In the genomic region with DNA sequence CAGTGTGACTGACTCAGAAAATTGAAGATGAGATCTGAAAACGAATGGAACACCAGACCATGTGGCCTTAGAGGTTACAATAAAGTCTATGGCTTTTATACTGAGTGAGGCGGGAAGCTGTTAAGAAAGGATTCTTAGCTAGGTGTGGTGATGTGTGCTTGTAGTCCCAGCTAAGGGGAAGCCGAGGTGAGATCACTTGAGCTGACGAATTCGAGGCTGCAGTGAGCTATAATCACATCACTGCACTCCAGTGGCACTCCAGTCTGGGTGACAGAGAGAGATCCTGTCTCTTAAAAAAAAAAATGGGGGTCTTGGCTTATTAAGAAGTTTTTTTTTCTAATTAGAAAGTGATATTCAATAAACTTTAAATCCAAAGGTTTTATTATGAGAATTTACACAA, we compare ENCODE assay signal across 1 cellular context.
TF ChIP-seq lines count a peak whose summit lies in the region.

No MANE protein-coding gene starts in this region.

TF ChIP-seq in WTC11, 78 proteins besides CTCF, POLR2A, EP300 and RAD21 (continued from another document):
- TF ChIP-seq, protein P1, sequence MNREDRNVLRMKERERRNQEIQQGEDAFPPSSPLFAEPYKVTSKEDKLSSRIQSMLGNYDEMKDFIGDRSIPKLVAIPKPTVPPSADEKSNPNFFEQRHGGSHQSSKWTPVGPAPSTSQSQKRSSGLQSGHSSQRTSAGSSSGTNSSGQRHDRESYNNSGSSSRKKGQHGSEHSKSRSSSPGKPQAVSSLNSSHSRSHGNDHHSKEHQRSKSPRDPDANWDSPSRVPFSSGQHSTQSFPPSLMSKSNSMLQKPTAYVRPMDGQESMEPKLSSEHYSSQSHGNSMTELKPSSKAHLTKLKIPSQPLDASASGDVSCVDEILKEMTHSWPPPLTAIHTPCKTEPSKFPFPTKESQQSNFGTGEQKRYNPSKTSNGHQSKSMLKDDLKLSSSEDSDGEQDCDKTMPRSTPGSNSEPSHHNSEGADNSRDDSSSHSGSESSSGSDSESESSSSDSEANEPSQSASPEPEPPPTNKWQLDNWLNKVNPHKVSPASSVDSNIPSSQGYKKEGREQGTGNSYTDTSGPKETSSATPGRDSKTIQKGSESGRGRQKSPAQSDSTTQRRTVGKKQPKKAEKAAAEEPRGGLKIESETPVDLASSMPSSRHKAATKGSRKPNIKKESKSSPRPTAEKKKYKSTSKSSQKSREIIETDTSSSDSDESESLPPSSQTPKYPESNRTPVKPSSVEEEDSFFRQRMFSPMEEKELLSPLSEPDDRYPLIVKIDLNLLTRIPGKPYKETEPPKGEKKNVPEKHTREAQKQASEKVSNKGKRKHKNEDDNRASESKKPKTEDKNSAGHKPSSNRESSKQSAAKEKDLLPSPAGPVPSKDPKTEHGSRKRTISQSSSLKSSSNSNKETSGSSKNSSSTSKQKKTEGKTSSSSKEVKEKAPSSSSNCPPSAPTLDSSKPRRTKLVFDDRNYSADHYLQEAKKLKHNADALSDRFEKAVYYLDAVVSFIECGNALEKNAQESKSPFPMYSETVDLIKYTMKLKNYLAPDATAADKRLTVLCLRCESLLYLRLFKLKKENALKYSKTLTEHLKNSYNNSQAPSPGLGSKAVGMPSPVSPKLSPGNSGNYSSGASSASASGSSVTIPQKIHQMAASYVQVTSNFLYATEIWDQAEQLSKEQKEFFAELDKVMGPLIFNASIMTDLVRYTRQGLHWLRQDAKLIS (CRISPR knock-in tag; IDR thresholded peaks at IDR 0.05; ENCODE audit: borderline replicate concordance), result no peak
- TF ChIP-seq, protein P2, sequence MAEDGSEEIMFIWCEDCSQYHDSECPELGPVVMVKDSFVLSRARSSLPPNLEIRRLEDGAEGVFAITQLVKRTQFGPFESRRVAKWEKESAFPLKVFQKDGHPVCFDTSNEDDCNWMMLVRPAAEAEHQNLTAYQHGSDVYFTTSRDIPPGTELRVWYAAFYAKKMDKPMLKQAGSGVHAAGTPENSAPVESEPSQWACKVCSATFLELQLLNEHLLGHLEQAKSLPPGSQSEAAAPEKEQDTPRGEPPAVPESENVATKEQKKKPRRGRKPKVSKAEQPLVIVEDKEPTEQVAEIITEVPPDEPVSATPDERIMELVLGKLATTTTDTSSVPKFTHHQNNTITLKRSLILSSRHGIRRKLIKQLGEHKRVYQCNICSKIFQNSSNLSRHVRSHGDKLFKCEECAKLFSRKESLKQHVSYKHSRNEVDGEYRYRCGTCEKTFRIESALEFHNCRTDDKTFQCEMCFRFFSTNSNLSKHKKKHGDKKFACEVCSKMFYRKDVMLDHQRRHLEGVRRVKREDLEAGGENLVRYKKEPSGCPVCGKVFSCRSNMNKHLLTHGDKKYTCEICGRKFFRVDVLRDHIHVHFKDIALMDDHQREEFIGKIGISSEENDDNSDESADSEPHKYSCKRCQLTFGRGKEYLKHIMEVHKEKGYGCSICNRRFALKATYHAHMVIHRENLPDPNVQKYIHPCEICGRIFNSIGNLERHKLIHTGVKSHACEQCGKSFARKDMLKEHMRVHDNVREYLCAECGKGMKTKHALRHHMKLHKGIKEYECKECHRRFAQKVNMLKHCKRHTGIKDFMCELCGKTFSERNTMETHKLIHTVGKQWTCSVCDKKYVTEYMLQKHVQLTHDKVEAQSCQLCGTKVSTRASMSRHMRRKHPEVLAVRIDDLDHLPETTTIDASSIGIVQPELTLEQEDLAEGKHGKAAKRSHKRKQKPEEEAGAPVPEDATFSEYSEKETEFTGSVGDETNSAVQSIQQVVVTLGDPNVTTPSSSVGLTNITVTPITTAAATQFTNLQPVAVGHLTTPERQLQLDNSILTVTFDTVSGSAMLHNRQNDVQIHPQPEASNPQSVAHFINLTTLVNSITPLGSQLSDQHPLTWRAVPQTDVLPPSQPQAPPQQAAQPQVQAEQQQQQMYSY (CRISPR knock-in tag; IDR thresholded peaks at IDR 0.05), result no peak
- TF ChIP-seq RELA (CRISPR knock-in tag; IDR thresholded peaks at IDR 0.05; ENCODE audit: borderline replicate concordance) (no peak), RORB (CRISPR knock-in tag; IDR thresholded peaks at IDR 0.05) (no peak), CBFB (CRISPR knock-in tag; IDR thresholded peaks at IDR 0.05; ENCODE audit: low read depth) (no peak), ZNF396 (CRISPR knock-in tag; IDR thresholded peaks at IDR 0.05; ENCODE audit: borderline replicate concordance) (no peak), KAT7 (CRISPR knock-in tag; IDR thresholded peaks at IDR 0.05; ENCODE audit: borderline replicate concordance) (no peak), SOX15 (CRISPR knock-in tag; IDR thresholded peaks at IDR 0.05) (no peak), ZNF121 (CRISPR knock-in tag; IDR thresholded peaks at IDR 0.05) (no peak), ZNF423 (CRISPR knock-in tag; IDR thresholded peaks at IDR 0.05) (no peak)
- TF ChIP-seq, protein P3, sequence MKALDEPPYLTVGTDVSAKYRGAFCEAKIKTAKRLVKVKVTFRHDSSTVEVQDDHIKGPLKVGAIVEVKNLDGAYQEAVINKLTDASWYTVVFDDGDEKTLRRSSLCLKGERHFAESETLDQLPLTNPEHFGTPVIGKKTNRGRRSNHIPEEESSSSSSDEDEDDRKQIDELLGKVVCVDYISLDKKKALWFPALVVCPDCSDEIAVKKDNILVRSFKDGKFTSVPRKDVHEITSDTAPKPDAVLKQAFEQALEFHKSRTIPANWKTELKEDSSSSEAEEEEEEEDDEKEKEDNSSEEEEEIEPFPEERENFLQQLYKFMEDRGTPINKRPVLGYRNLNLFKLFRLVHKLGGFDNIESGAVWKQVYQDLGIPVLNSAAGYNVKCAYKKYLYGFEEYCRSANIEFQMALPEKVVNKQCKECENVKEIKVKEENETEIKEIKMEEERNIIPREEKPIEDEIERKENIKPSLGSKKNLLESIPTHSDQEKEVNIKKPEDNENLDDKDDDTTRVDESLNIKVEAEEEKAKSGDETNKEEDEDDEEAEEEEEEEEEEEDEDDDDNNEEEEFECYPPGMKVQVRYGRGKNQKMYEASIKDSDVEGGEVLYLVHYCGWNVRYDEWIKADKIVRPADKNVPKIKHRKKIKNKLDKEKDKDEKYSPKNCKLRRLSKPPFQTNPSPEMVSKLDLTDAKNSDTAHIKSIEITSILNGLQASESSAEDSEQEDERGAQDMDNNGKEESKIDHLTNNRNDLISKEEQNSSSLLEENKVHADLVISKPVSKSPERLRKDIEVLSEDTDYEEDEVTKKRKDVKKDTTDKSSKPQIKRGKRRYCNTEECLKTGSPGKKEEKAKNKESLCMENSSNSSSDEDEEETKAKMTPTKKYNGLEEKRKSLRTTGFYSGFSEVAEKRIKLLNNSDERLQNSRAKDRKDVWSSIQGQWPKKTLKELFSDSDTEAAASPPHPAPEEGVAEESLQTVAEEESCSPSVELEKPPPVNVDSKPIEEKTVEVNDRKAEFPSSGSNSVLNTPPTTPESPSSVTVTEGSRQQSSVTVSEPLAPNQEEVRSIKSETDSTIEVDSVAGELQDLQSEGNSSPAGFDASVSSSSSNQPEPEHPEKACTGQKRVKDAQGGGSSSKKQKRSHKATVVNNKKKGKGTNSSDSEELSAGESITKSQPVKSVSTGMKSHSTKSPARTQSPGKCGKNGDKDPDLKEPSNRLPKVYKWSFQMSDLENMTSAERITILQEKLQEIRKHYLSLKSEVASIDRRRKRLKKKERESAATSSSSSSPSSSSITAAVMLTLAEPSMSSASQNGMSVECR (CRISPR knock-in tag; IDR thresholded peaks at IDR 0.05; ENCODE audit: borderline replicate concordance), result no peak
- TF ChIP-seq, protein P4, sequence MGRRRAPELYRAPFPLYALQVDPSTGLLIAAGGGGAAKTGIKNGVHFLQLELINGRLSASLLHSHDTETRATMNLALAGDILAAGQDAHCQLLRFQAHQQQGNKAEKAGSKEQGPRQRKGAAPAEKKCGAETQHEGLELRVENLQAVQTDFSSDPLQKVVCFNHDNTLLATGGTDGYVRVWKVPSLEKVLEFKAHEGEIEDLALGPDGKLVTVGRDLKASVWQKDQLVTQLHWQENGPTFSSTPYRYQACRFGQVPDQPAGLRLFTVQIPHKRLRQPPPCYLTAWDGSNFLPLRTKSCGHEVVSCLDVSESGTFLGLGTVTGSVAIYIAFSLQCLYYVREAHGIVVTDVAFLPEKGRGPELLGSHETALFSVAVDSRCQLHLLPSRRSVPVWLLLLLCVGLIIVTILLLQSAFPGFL (CRISPR knock-in tag; IDR thresholded peaks at IDR 0.05; ENCODE audit: borderline replicate concordance), result no peak
- TF ChIP-seq, protein P5, sequence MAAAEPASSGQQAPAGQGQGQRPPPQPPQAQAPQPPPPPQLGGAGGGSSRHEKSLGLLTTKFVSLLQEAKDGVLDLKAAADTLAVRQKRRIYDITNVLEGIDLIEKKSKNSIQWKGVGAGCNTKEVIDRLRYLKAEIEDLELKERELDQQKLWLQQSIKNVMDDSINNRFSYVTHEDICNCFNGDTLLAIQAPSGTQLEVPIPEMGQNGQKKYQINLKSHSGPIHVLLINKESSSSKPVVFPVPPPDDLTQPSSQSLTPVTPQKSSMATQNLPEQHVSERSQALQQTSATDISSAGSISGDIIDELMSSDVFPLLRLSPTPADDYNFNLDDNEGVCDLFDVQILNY (CRISPR knock-in tag; IDR thresholded peaks at IDR 0.05), result no peak
- TF ChIP-seq, protein P6, sequence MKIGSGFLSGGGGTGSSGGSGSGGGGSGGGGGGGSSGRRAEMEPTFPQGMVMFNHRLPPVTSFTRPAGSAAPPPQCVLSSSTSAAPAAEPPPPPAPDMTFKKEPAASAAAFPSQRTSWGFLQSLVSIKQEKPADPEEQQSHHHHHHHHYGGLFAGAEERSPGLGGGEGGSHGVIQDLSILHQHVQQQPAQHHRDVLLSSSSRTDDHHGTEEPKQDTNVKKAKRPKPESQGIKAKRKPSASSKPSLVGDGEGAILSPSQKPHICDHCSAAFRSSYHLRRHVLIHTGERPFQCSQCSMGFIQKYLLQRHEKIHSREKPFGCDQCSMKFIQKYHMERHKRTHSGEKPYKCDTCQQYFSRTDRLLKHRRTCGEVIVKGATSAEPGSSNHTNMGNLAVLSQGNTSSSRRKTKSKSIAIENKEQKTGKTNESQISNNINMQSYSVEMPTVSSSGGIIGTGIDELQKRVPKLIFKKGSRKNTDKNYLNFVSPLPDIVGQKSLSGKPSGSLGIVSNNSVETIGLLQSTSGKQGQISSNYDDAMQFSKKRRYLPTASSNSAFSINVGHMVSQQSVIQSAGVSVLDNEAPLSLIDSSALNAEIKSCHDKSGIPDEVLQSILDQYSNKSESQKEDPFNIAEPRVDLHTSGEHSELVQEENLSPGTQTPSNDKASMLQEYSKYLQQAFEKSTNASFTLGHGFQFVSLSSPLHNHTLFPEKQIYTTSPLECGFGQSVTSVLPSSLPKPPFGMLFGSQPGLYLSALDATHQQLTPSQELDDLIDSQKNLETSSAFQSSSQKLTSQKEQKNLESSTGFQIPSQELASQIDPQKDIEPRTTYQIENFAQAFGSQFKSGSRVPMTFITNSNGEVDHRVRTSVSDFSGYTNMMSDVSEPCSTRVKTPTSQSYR (CRISPR knock-in tag; IDR thresholded peaks at IDR 0.05), result no peak
- TF ChIP-seq, protein P7, sequence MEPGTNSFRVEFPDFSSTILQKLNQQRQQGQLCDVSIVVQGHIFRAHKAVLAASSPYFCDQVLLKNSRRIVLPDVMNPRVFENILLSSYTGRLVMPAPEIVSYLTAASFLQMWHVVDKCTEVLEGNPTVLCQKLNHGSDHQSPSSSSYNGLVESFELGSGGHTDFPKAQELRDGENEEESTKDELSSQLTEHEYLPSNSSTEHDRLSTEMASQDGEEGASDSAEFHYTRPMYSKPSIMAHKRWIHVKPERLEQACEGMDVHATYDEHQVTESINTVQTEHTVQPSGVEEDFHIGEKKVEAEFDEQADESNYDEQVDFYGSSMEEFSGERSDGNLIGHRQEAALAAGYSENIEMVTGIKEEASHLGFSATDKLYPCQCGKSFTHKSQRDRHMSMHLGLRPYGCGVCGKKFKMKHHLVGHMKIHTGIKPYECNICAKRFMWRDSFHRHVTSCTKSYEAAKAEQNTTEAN (CRISPR knock-in tag; IDR thresholded peaks at IDR 0.05), result no peak
- TF ChIP-seq, protein P8, sequence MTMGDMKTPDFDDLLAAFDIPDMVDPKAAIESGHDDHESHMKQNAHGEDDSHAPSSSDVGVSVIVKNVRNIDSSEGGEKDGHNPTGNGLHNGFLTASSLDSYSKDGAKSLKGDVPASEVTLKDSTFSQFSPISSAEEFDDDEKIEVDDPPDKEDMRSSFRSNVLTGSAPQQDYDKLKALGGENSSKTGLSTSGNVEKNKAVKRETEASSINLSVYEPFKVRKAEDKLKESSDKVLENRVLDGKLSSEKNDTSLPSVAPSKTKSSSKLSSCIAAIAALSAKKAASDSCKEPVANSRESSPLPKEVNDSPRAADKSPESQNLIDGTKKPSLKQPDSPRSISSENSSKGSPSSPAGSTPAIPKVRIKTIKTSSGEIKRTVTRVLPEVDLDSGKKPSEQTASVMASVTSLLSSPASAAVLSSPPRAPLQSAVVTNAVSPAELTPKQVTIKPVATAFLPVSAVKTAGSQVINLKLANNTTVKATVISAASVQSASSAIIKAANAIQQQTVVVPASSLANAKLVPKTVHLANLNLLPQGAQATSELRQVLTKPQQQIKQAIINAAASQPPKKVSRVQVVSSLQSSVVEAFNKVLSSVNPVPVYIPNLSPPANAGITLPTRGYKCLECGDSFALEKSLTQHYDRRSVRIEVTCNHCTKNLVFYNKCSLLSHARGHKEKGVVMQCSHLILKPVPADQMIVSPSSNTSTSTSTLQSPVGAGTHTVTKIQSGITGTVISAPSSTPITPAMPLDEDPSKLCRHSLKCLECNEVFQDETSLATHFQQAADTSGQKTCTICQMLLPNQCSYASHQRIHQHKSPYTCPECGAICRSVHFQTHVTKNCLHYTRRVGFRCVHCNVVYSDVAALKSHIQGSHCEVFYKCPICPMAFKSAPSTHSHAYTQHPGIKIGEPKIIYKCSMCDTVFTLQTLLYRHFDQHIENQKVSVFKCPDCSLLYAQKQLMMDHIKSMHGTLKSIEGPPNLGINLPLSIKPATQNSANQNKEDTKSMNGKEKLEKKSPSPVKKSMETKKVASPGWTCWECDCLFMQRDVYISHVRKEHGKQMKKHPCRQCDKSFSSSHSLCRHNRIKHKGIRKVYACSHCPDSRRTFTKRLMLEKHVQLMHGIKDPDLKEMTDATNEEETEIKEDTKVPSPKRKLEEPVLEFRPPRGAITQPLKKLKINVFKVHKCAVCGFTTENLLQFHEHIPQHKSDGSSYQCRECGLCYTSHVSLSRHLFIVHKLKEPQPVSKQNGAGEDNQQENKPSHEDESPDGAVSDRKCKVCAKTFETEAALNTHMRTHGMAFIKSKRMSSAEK (CRISPR knock-in tag; IDR thresholded peaks at IDR 0.05; ENCODE audit: borderline replicate concordance), result no peak
